Comparison of ENCODE assay signal across 8 cellular contexts in the genomic region with DNA sequence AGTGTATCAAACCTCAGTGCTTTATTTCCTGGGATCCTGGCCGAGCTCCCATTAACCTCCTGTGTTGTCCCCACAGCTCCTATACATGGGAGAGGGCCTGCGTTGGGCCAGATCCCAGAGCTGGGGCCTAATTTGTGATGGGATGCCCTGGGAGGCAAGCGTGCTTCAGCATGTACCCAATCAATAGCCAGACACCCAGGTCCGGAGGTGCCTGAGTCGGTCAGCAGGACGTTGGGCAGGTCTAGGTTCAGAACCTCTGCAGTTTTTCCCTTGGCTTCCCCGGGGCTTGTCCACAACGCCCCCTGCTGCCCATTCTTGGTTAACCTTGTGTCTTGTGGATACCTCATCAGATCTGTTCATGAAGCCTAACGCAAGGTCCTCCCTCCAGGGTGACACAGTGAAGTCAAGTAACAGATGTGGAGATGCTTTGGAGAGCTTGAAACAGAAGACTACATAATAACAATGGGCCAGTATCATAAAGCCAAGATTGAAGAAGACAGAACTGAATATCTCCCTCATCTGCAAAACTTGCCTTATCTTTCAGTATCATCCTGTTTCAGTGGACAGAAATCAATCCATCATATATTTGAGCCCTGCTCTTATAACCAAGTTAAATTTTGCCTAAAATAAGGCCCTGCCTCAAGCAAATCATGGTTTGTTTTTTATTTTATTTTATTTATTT. TPM values are rescaled to one million over a fixed set of nuclear protein-coding genes. Genes with fewer than 3 reads are reported as not detected.
DNase-seq lines count a peak whose midpoint lies in the region; ATAC-seq and TF ChIP-seq lines count a peak whose summit lies in the region.
"Not testable (repeated sequence)": the region's sequence is repeated elsewhere in the genome, so short reads cannot be mapped to it uniquely, and the experiment has no call there.

No MANE protein-coding gene starts in this region.

- H3K18ac ChIP-seq in mesenchymal stem cell (ENCODE audit: low read depth in 1 of 2, low read length in 2 of 2) = not testable (repeated sequence)

- intact Hi-C loops in PC-9 (cut with micrococcal nuclease; ENCODE audit: unreplicated experiment) = loop anchor here (1.0 to 5.0 kb wide), 4 partner anchors 69 to 327 kb away; a partner anchor contains a TSS

- not testable (repeated sequence) for H4K91ac ChIP-seq in mesenchymal stem cell (ENCODE audit: low read length)

- not testable (repeated sequence) for H3K14ac ChIP-seq in mesenchymal stem cell (ENCODE audit: low read length in 2 of 2)

- not testable (repeated sequence) for H3K4me3 ChIP-seq in PC-9; mesenchymal stem cell (ENCODE audit: insufficient read depth in 1 of 2, low read depth in 1 of 2, low read length in 2 of 2)

- not testable (repeated sequence) for H3K27ac Mint-ChIP-seq in endothelial cell (ENCODE audit: unreplicated experiment)

- not testable (repeated sequence) for H3K4me3 Mint-ChIP-seq in endothelial cell (ENCODE audit: unreplicated experiment)

- H3K27me3 Mint-ChIP-seq in endothelial cell (ENCODE audit: unreplicated experiment) = not testable (repeated sequence)

- H2BK5ac ChIP-seq in mesenchymal stem cell (ENCODE audit: low read depth, low read length, poor library complexity, severe bottlenecking) = not testable (repeated sequence)

- H3K27me3 ChIP-seq in PC-9 (ENCODE audit: insufficient read depth, low read depth); mesenchymal stem cell (ENCODE audit: control insufficient read depth in 1 of 2, insufficient read depth in 1 of 2, low read length in 2 of 2): not testable (repeated sequence)

- not testable (repeated sequence) for H3K9me2 ChIP-seq in PC-9 (ENCODE audit: insufficient read depth)

- H3F3A ChIP-seq in PC-9 (ENCODE audit: insufficient read depth, low read depth) = not testable (repeated sequence)

- not testable (repeated sequence) for H3K79me1 ChIP-seq in mesenchymal stem cell (replicated peaks; ENCODE audit: low read length, poor library complexity, severe bottlenecking)

- peak overlapping the region; percentile 45 for H3K4me2 ChIP-seq in PC-9
- H3K4me2 ChIP-seq in mesenchymal stem cell (ENCODE audit: low read length, poor library complexity, severe bottlenecking) = not testable (repeated sequence)

- TF ChIP-seq CTCF in PC-9 (conservative IDR thresholded peaks at IDR 0.05) (peak; percentile 89), endothelial cell (IDR thresholded peaks at IDR 0.05; ENCODE audit: unreplicated experiment) (peak; percentile 74)

- not testable (repeated sequence) for H3K4me1 ChIP-seq in PC-9 (replicated peaks; ENCODE audit: insufficient read depth)
- peaks cover 17% of the 10 kb centered on the region for H3K4me1 ChIP-seq in mesenchymal stem cell (ENCODE audit: control insufficient read depth, insufficient read depth, low read depth, low read length)

- not testable (repeated sequence) for H2BK15ac ChIP-seq in mesenchymal stem cell (ENCODE audit: low read depth, poor library complexity, severe bottlenecking)

- peak; percentile 69 for ATAC-seq in GM21381 (IDR thresholded peaks at IDR 0.05; ENCODE audit: unreplicated experiment)

- H3K36me3 Mint-ChIP-seq in endothelial cell (ENCODE audit: low read depth, unreplicated experiment) = not testable (repeated sequence)

- DNase-seq in Caki2 (ENCODE audit: low read depth) = peak; percentile 62
- DNase-seq in Kasumi-1 (lab: John Stamatoyannopoulos, UW) = peak; percentile 82 to 89
- peak; percentile 60 to 80 for DNase-seq in PC-9
- DNase-seq in activated CD8-positive, alpha-beta memory T cell treated with anti-CD3 and anti-CD28 coated beads, Interleukin-2, amount 50 U/mL, for 4 hours = peak; percentile 88
- peak; percentile 90 for DNase-seq in endothelial cell (ENCODE audit: low spot score)
- peak; percentile 80 for DNase-seq in mesenchymal stem cell
- peak; percentile 72 to 73 for DNase-seq in stimulated activated CD8-positive, alpha-beta memory T cell treated with anti-CD3 and anti-CD28 coated beads, Interleukin-15, amount 100 ng/mL, for 48 hours (ENCODE audit: low read depth in 2 of 2)

- CTCF ChIA-PET in PC-9 (lab: Charles Lee) = interaction anchor here (0.7 kb wide), 1 partner anchor 219 kb away, joined by 6 read pairs; no protein-coding TSS in a partner anchor

- H4K20me1 ChIP-seq in PC-9 (ENCODE audit: insufficient read depth) = not testable (repeated sequence)

- not testable (repeated sequence) for BruUV-seq in PC-9 (replicated peaks; lab: Mats Ljungman, UMichigan)

- H2AK5ac ChIP-seq in mesenchymal stem cell (ENCODE audit: low read length, severe bottlenecking) = peak overlapping the region; percentile 51

- not testable (repeated sequence) for H2BK12ac ChIP-seq in mesenchymal stem cell (ENCODE audit: low read length in 2 of 2)

- H3K36me3 ChIP-seq in PC-9 (ENCODE audit: low read depth); mesenchymal stem cell (ENCODE audit: control insufficient read depth in 1 of 2, insufficient read depth in 2 of 2, low read depth in 1 of 2, low read length in 2 of 2): not testable (repeated sequence)

- not testable (repeated sequence) for H2AFZ ChIP-seq in PC-9; mesenchymal stem cell (ENCODE audit: low read depth, low read length)

- not testable (repeated sequence) for H3K27ac ChIP-seq in PC-9; mesenchymal stem cell (ENCODE audit: low read length, poor library complexity, severe bottlenecking)

- not testable (repeated sequence) for H4K8ac ChIP-seq in mesenchymal stem cell (ENCODE audit: low read length)

- H3K9ac ChIP-seq in mesenchymal stem cell (ENCODE audit: low read length) = peak overlapping the region; percentile 45

- in situ Hi-C loops in Caki2 (cut with HindIII; ENCODE audit: low pct_unique_long_range_greater_than_20kb, low sequenced_read_pairs) = not testable (repeated sequence)

- not testable (repeated sequence) for H3K4ac ChIP-seq in mesenchymal stem cell (ENCODE audit: low read depth in 1 of 2, low read length in 2 of 2)

- POLR2A ChIA-PET in PC-9 (lab: Charles Lee; ENCODE audit: unreplicated experiment) = not testable (repeated sequence)

- H2BK120ac ChIP-seq in mesenchymal stem cell (ENCODE audit: low read depth, low read length) = not testable (repeated sequence)

- H3K4me1 Mint-ChIP-seq in endothelial cell (ENCODE audit: unreplicated experiment) = not testable (repeated sequence)

- not testable (repeated sequence) for H3K23ac ChIP-seq in mesenchymal stem cell (ENCODE audit: low read length in 2 of 2)

- WGBS in mesenchymal stem cell = 35% methylated on average over 9 of the region's 9 CpGs

- H3K79me2 ChIP-seq in PC-9 (ENCODE audit: low read depth) = not testable (repeated sequence)

- H3K9me3 ChIP-seq in PC-9 (ENCODE audit: insufficient read depth, low read depth); mesenchymal stem cell (ENCODE audit: control insufficient read depth, low read length): not testable (repeated sequence)

- H3K9me3 Mint-ChIP-seq in endothelial cell (ENCODE audit: unreplicated experiment) = not testable (repeated sequence)

RNA-seq across cellular contexts. Expression of a gene that starts 27.3 kb away (rescaled TPM):
- 309 and 330 TPM in 2 replicates for total RNA-seq in Caki2 (2014; rRNA removed; shearing (Covaris generic); ENCODE audit: low replicate concordance)
- 82.9 and 109 TPM in 2 replicates for total RNA-seq in PC-9 (2021)
- total RNA-seq in endothelial cell (ENCODE audit: unreplicated experiment) = 29.4 TPM
- polyA plus RNA-seq in mesenchymal stem cell (2013, experiment 1 of 2) = 99.3 TPM
- 95.9 TPM for polyA plus RNA-seq in mesenchymal stem cell (2013, experiment 2 of 2)
